20 cellular contexts compared by ENCODE assay signal in genomic region chr4:8761824-8762205, GRCh38.
A peak's percentile ranks its signal among the peaks of the same experiment; 100 is the strongest.
DNase-seq lines count a peak whose midpoint lies in the region; ATAC-seq, FAIRE-seq and TF ChIP-seq lines count a peak whose summit lies in the region.
"Had no signal": no experiment of that assay in that cellular context is flagged by ENCODE, and none has a peak within 500 bp of the region (broad histone marks: within the 10 kb centered on the region; RNA-seq: fewer than 3 reads in every experiment).

No MANE protein-coding gene starts in this region.

- H3K36me3 ChIP-seq in right lobe of liver = no peaks in the 10 kb centered on the region
- H3K36me3 ChIP-seq in HepG2 (replicated peaks in 1 of 2; ENCODE audit: control insufficient read depth in 1 of 2, insufficient read depth in 2 of 2, low read length in 2 of 2) = no peaks in the 10 kb centered on the region
- no peaks in the 10 kb centered on the region for H3K36me3 ChIP-seq in endodermal cell (ENCODE audit: control insufficient read depth, insufficient read depth, low read length)
- no peaks in the 10 kb centered on the region for H3K36me3 ChIP-seq in upper lobe of right lung

- H3K79me2 ChIP-seq in HepG2 (ENCODE audit: insufficient read depth, low read length) = no peaks in the 10 kb centered on the region

- H3K4me3 ChIP-seq in right lobe of liver (no peak overlapping the region), HepG2 (replicated peaks in 1 of 3; ENCODE audit: insufficient read depth in 1 of 3, low read depth in 2 of 3, low read length in 3 of 3) (no peak overlapping the region), endodermal cell (ENCODE audit: low read length) (no peak overlapping the region), upper lobe of right lung (no peak overlapping the region)

- no peaks in the 10 kb centered on the region for H3K27me3 Mint-ChIP-seq in endodermal cell (ENCODE audit: insufficient read depth)
- H3K27me3 Mint-ChIP-seq: CD4-positive, alpha-beta T cell had no signal

- H3K4me1 Mint-ChIP-seq in endodermal cell = no peaks in the 10 kb centered on the region

- H3K27me3 ChIP-seq in right lobe of liver = no peaks in the 10 kb centered on the region
- H3K27me3 ChIP-seq in HepG2 (ENCODE audit: control insufficient read depth in 1 of 2, insufficient read depth in 2 of 2, low read length in 2 of 2) = peaks cover 9 to 49% of the 10 kb centered on the region in 2 experiments; a peak in 4 of 5 replicates
- no peaks in the 10 kb centered on the region for H3K27me3 ChIP-seq in endodermal cell (ENCODE audit: control insufficient read depth, insufficient read depth, low read length, poor library complexity, severe bottlenecking)
- peaks cover 4% of the 10 kb centered on the region for H3K27me3 ChIP-seq in upper lobe of right lung

- POLR2A ChIA-PET in HepG2 (lab: Yijun Ruan, JAX) = no interaction called here

- no peak for TF ChIP-seq RAD21 in HepG2 (CRISPR knock-in tag; IDR thresholded peaks at IDR 0.05)

- no peak overlapping the region for H3K27ac ChIP-seq in right lobe of liver
- H3K27ac ChIP-seq in HepG2 (ENCODE audit: extremely low read length, insufficient read depth, low read length) = no peak overlapping the region
- no peak overlapping the region for H3K27ac ChIP-seq in endodermal cell (ENCODE audit: low read depth, low read length)
- H3K27ac ChIP-seq in upper lobe of right lung = no peak overlapping the region

- no peaks in the 10 kb centered on the region for H3K36me3 Mint-ChIP-seq in endodermal cell (ENCODE audit: low read depth)

- H3K9me3 ChIP-seq in right lobe of liver = no peaks in the 10 kb centered on the region
- no peaks in the 10 kb centered on the region for H3K9me3 ChIP-seq in HepG2 (ENCODE audit: low read length)
- no peaks in the 10 kb centered on the region for H3K9me3 ChIP-seq in endodermal cell (ENCODE audit: control insufficient read depth, low read length)
- H3K9me3 ChIP-seq in upper lobe of right lung = no peaks in the 10 kb centered on the region

- WGBS in right lobe of liver (ENCODE audit: insufficient coverage, low coverage, low lambda C conversion rate, missing lambda C conversion rate) = 46% methylated on average over 4 of the region's 11 CpGs
- whole genome bisulfite sequencing in HepG2 (ENCODE audit: low lambda C conversion rate) = 50% methylated on average over 3 of the region's 11 CpGs
- WGBS in endodermal cell (ENCODE audit: insufficient coverage in 1 of 2, insufficient read length in 1 of 2), 2 experiments = 75 to 87% methylated on average over 4 to 11 of the region's 11 CpGs

- no peak overlapping the region for H2AFZ ChIP-seq in HepG2 (ENCODE audit: low read length)

- FAIRE-seq in HepG2 (lab: Jason Lieb, UNC) = no peak
- FAIRE-seq: G401.6, GM12892 had no signal

- TF ChIP-seq EP300 in HepG2 (IDR thresholded peaks at IDR 0.05; ENCODE audit: low read depth in 2 of 2, low read length in 2 of 2) (no peak), HepG2 (CRISPR knock-in tag; IDR thresholded peaks at IDR 0.05; ENCODE audit: borderline replicate concordance) (no peak)

- no peak overlapping the region for H3K4me2 ChIP-seq in HepG2 (ENCODE audit: low read depth, low read length)

- BruUV-seq in HepG2 (replicated peaks; lab: Mats Ljungman, UMichigan) = no TSS peak

- intact Hi-C loops in right lobe of liver (cut with DNase I) = no loop called here
- intact Hi-C loops in HepG2 (cut with micrococcal nuclease; ENCODE audit: unreplicated experiment) = no loop called here
- intact Hi-C loops in upper lobe of right lung (cut with DNase I) = no loop called here

- TF ChIP-seq CTCF in right lobe of liver (IDR thresholded peaks at IDR 0.05) = no peak
- TF ChIP-seq CTCF in HepG2 (CRISPR knock-in tag; IDR thresholded peaks at IDR 0.05) = no peak
- TF ChIP-seq CTCF in endodermal cell (conservative IDR thresholded peaks at IDR 0.05) = no peak
- no peak for TF ChIP-seq CTCF in upper lobe of right lung (IDR thresholded peaks at IDR 0.05)

- no peak for TF ChIP-seq POLR2A in right lobe of liver (IDR thresholded peaks at IDR 0.05)
- TF ChIP-seq POLR2A in HepG2 (IDR thresholded peaks at IDR 0.05; ENCODE audit: insufficient read depth in 1 of 2, low read depth in 2 of 2, low read length in 2 of 2) = no peak

- H3K4me3 Mint-ChIP-seq in endodermal cell = no peak overlapping the region
- H3K4me3 Mint-ChIP-seq: CD4-positive, alpha-beta T cell had no signal

- H3K9me3 Mint-ChIP-seq in endodermal cell = no peaks in the 10 kb centered on the region
- H3K9me3 Mint-ChIP-seq: CD4-positive, alpha-beta T cell had no signal

- CTCF ChIA-PET in HepG2 (lab: Yijun Ruan, JAX; ENCODE audit: low intra/inter-chr PET ratio, low total read pairs) = no interaction called here

- ATAC-seq in right lobe of liver (no peak), HepG2 (no peak), upper lobe of right lung (no peak)

- DNase-seq in right lobe of liver = peak in 2 of 3 donors; percentile 13 to 40
- DNase-seq in HepG2 (ENCODE audit: low spot score) = no peak
- DNase-seq in endodermal cell = peak; percentile 43
- peak; percentile 72 for DNase-seq in mesenteric fat pad (ENCODE audit: low spot score)
- DNase-seq in upper lobe of right lung = peak; percentile 48
- DNase-seq in medulla oblongata (ENCODE audit: extremely low spot score) = no peak
- DNase-seq in hypothalamus (lab: John Stamatoyannopoulos, UW) = no peak
- DNase-seq in KBM-7 = no peak
- DNase-seq: Calu3; CD4-positive, alpha-beta T cell; DMS79 treated with DMSO at 0.1 percent for 48 hours; HCEC 1CT; IMR-90; MV-4-11; NCI-H1417 treated with DMSO at 0.1 percent for 48 hours; NCI-H2029; NCI-H2171 treated with DMSO at 0.1 percent for 48 hours; NCI-H524 had no signal

- H3K4me1 ChIP-seq in right lobe of liver = no peaks in the 10 kb centered on the region
- no peaks in the 10 kb centered on the region for H3K4me1 ChIP-seq in HepG2 (ENCODE audit: insufficient read depth, low read length)
- no peaks in the 10 kb centered on the region for H3K4me1 ChIP-seq in endodermal cell (ENCODE audit: control insufficient read depth, insufficient read depth, low read length)
- no peaks in the 10 kb centered on the region for H3K4me1 ChIP-seq in upper lobe of right lung

- H3K9ac ChIP-seq in HepG2 (ENCODE audit: insufficient read depth, low read depth, low read length) = no peak overlapping the region
- H3K9ac ChIP-seq in endodermal cell (ENCODE audit: extremely low read depth, low read length, poor library complexity, severe bottlenecking) = no peak overlapping the region

- H3K27ac Mint-ChIP-seq in endodermal cell = no peak overlapping the region
- H3K27ac Mint-ChIP-seq: CD4-positive, alpha-beta T cell had no signal

- in situ Hi-C loops in HepG2 (cut with HindIII; ENCODE audit: extremely low pct_ligation_motif_present, low pct_unique_long_range_greater_than_20kb) = no loop called here
- in situ Hi-C loops in KBM-7 (cut with MboI; ENCODE audit: low pct_unique_long_range_greater_than_20kb, low sequenced_read_pairs) = no loop called here

- H4K20me1 ChIP-seq in HepG2 (ENCODE audit: insufficient read depth, low read length) = no peaks in the 10 kb centered on the region

TF ChIP-seq in HepG2, 621 proteins besides CTCF, POLR2A, EP300 and RAD21 (continues in another document):
- no peak for TF ChIP-seq SIX1 (CRISPR knock-in tag; IDR thresholded peaks at IDR 0.05; ENCODE audit: borderline replicate concordance)
- no peak for TF ChIP-seq ZNF672 (CRISPR knock-in tag; IDR thresholded peaks at IDR 0.05)
- no peak for TF ChIP-seq TFDP2 (CRISPR knock-in tag; IDR thresholded peaks at IDR 0.05)
- TF ChIP-seq GLI4 (CRISPR knock-in tag; IDR thresholded peaks at IDR 0.05; ENCODE audit: borderline replicate concordance) = no peak
- TF ChIP-seq ZNF3 (CRISPR knock-in tag; IDR thresholded peaks at IDR 0.05) = no peak
- TF ChIP-seq ATM (IDR thresholded peaks at IDR 0.05; ENCODE audit: borderline replicate concordance) = no peak
- TF ChIP-seq ZNF83 (CRISPR knock-in tag; IDR thresholded peaks at IDR 0.05; ENCODE audit: borderline replicate concordance) = no peak
- no peak for TF ChIP-seq ISL2 (CRISPR knock-in tag; IDR thresholded peaks at IDR 0.05)
- no peak for TF ChIP-seq SMAD3 (CRISPR knock-in tag; IDR thresholded peaks at IDR 0.05)
- TF ChIP-seq ZNF276 (CRISPR knock-in tag; IDR thresholded peaks at IDR 0.05; ENCODE audit: low read depth) = no peak
- no peak for TF ChIP-seq REXO4 (CRISPR knock-in tag; IDR thresholded peaks at IDR 0.05; ENCODE audit: borderline replicate concordance)

Comparison
In these comparisons a context has a peak if more than half of its experiments do, and no peak if none do; other contexts are left out.
1. DNase-seq: peak in right lobe of liver (2 of 3), endodermal cell (single experiment), mesenteric fat pad (single experiment) and upper lobe of right lung (single experiment); none in HepG2 (single experiment), medulla oblongata (single experiment), hypothalamus (0 of 51) and KBM-7 (single experiment).